Comparison of ENCODE assay signal across 18 cellular contexts in genomic region chr7:34096777-34097176, GRCh38.
DNase-seq lines count a peak whose midpoint lies in the region; ATAC-seq and TF ChIP-seq lines count a peak whose summit lies in the region.
"Had no signal": no experiment of that assay in that cellular context is flagged by ENCODE, and none has a peak within 500 bp of the region (broad histone marks: within the 10 kb centered on the region; RNA-seq: fewer than 3 reads in every experiment).

No MANE protein-coding gene starts in this region.

- peaks cover 8% of the 10 kb centered on the region; the same call in 1 of the 2 replicates for H3K9me1 ChIP-seq in IMR-90 (ENCODE audit: insufficient read depth, low read length)

- 50% methylated on average over 1 of the region's 2 CpGs; no CpG with 5 or more reads in 1 of the 2 experiments for WGBS in IMR-90 (ENCODE audit: extremely low coverage in 2 of 2, insufficient read length in 1 of 2), 2 experiments

- no peak overlapping the region for H3K23ac ChIP-seq in IMR-90 (ENCODE audit: low read depth, low read length)

- TF ChIP-seq CTCF in IMR-90 (conservative IDR thresholded peaks at IDR 0.05; ENCODE audit: low read depth, low read length) (no peak), mesothelial cell of epicardium (IDR thresholded peaks at IDR 0.05; ENCODE audit: unreplicated experiment) (no peak)

- no peak overlapping the region for H2AK5ac ChIP-seq in IMR-90 (ENCODE audit: low read depth, low read length)

- H3K9me3 ChIP-seq in IMR-90 (ENCODE audit: control insufficient read depth, insufficient read depth, low read length) (no peaks in the 10 kb centered on the region), adipocyte (ENCODE audit: control insufficient read depth, low read length) (no peaks in the 10 kb centered on the region), subcutaneous abdominal adipose tissue (ENCODE audit: control insufficient read depth in 5 of 5, low read length in 5 of 5) (peaks cover 0 to 2% (median 0%) of the 10 kb centered on the region in 5 donors), MG63 (no peaks in the 10 kb centered on the region)
- H3K9me3 ChIP-seq: BE2C had no signal

- CTCF ChIA-PET in IMR-90 (lab: Yijun Ruan, JAX): interaction anchor here (0.9 to 1.1 kb wide), 2 partner anchors 9 to 114 kb away, joined by 3 read pairs; no protein-coding TSS in a partner anchor

- no peak overlapping the region for H3K14ac ChIP-seq in IMR-90 (replicated peaks; ENCODE audit: low read depth, low read length)

- H3K27me3 Mint-ChIP-seq in mesothelial cell of epicardium (ENCODE audit: low read depth): no peaks in the 10 kb centered on the region
- H3K27me3 Mint-ChIP-seq: CD4-positive, alpha-beta memory T cell had no signal

- 0 out of 3 replicates have a peak overlapping the region, but pooled peaks have one; percentile 46 for H2BK15ac ChIP-seq in IMR-90 (ENCODE audit: low read depth, low read length)

- H3K4me1 Mint-ChIP-seq in mesothelial cell of epicardium: peaks cover 18% of the 10 kb centered on the region
- H3K4me1 Mint-ChIP-seq: CD4-positive, alpha-beta memory T cell had no signal

- H3K27me3 ChIP-seq in IMR-90 (ENCODE audit: control insufficient read depth, insufficient read depth, low read length): no peaks in the 10 kb centered on the region
- no peaks in the 10 kb centered on the region for H3K27me3 ChIP-seq in adipocyte (replicated peaks; ENCODE audit: control insufficient read depth, insufficient read depth, low read length)
- no peaks in the 10 kb centered on the region for H3K27me3 ChIP-seq in subcutaneous abdominal adipose tissue (ENCODE audit: control insufficient read depth in 5 of 5, insufficient read depth in 4 of 5, low read length in 5 of 5)
- no peaks in the 10 kb centered on the region for H3K27me3 ChIP-seq in MG63
- H3K27me3 ChIP-seq: BE2C had no signal

- no peak overlapping the region for H2AFZ ChIP-seq in IMR-90 (replicated peaks; ENCODE audit: low read length, poor library complexity)

- H3K4me1 ChIP-seq in IMR-90 (ENCODE audit: control insufficient read depth, insufficient read depth, low read length) (peaks cover 8% of the 10 kb centered on the region), adipocyte (ENCODE audit: control insufficient read depth, insufficient read depth, low read length) (peaks cover 24% of the 10 kb centered on the region), subcutaneous abdominal adipose tissue (ENCODE audit: control insufficient read depth in 5 of 5, insufficient read depth in 5 of 5, low read length in 5 of 5) (peaks cover 0 to 22% (median 20%) of the 10 kb centered on the region in 5 donors)
- H3K4me1 ChIP-seq: BE2C had no signal

- ATAC-seq in IMR-90 (ENCODE audit: low read depth) (0 out of 2 replicates have a peak, but pooled peaks have one; percentile 13), esophagus mucosa (no peak), HG03280 (IDR thresholded peaks at IDR 0.05; ENCODE audit: unreplicated experiment) (no peak)
- ATAC-seq: HCT116 had no signal

- DNase-seq in IMR-90 (no peak), adipocyte (ENCODE audit: low read depth) (peak; percentile 24), mesothelial cell of epicardium (ENCODE audit: low spot score in 2 of 2, unreplicated experiment in 2 of 2) (no peak), MG63 (no peak)
- DNase-seq: BE2C; CD4-positive, alpha-beta memory T cell; DMS79 treated with DMSO at 0.1 percent for 48 hours; GDM1; MM.1S; NCI-H1105; NCI-H1930; NCI-H510A treated with DMSO at 0.1 percent for 48 hours; SHP77 treated with DMSO at 0.1 percent for 48 hours had no signal

- in situ Hi-C loops in IMR-90 (cut with MboI; ENCODE audit: low sequenced_read_pairs): no loop called here

- H3K27ac ChIP-seq in IMR-90 (ENCODE audit: insufficient read depth, low read length) (peak overlapping the region; percentile 18; the same call in 1 of the 2 replicates), subcutaneous abdominal adipose tissue (ENCODE audit: low read depth, low read length) (peak overlapping the region; percentile 69)
- H3K27ac ChIP-seq: KMS-11 had no signal

- no peak overlapping the region for H3K56ac ChIP-seq in IMR-90 (ENCODE audit: extremely low read depth, insufficient read depth, low read length)

- no peaks in the 10 kb centered on the region for H3K9me3 Mint-ChIP-seq in mesothelial cell of epicardium

- no peak for TF ChIP-seq POLR2A in IMR-90 (IDR thresholded peaks at IDR 0.05; ENCODE audit: low read depth, low read length)

- H3K4ac ChIP-seq in IMR-90 (ENCODE audit: low read depth, low read length): no peak overlapping the region; the same call in 1 of the 2 replicates

- no TSS peak for BruUV-seq in IMR-90 (replicated peaks; lab: Mats Ljungman, UMichigan)

- TF ChIP-seq RAD21 in IMR-90 (IDR thresholded peaks at IDR 0.05; ENCODE audit: low read length): no peak

- 0 out of 2 replicates have a peak overlapping the region, but pooled peaks have one; percentile 6 for H4K91ac ChIP-seq in IMR-90 (ENCODE audit: insufficient read depth, low read depth, low read length)

- H3K4me3 ChIP-seq in IMR-90 (ENCODE audit: insufficient read depth, low read depth, low read length) (no peak overlapping the region), adipocyte (ENCODE audit: low read length) (no peak overlapping the region), subcutaneous abdominal adipose tissue (ENCODE audit: low read depth in 1 of 5, low read length in 5 of 5) (no peak overlapping the region), MG63 (no peak overlapping the region)

- H4K5ac ChIP-seq in IMR-90 (ENCODE audit: low read depth, low read length): peak overlapping the region; percentile 59

- H2BK20ac ChIP-seq in IMR-90 (ENCODE audit: low read depth, low read length): 0 out of 2 replicates have a peak overlapping the region, but pooled peaks have one; percentile 40

- H3K4me3 Mint-ChIP-seq in mesothelial cell of epicardium: no peak overlapping the region
- H3K4me3 Mint-ChIP-seq: CD4-positive, alpha-beta memory T cell had no signal

- H3K36me3 ChIP-seq in IMR-90 (ENCODE audit: control insufficient read depth, insufficient read depth, low read length) (no peaks in the 10 kb centered on the region), adipocyte (ENCODE audit: control insufficient read depth, insufficient read depth, low read length, severe bottlenecking) (peaks cover 5% of the 10 kb centered on the region), subcutaneous abdominal adipose tissue (ENCODE audit: control insufficient read depth in 5 of 5, insufficient read depth in 5 of 5, low read length in 5 of 5) (no peaks in the 10 kb centered on the region), MG63 (peaks cover 99% of the 10 kb centered on the region)
- H3K36me3 ChIP-seq: BE2C had no signal

- peak overlapping the region; percentile 48 for H3K27ac Mint-ChIP-seq in mesothelial cell of epicardium
- H3K27ac Mint-ChIP-seq: CD4-positive, alpha-beta memory T cell had no signal

- H2BK120ac ChIP-seq in IMR-90 (ENCODE audit: low read depth, low read length): peak overlapping the region; percentile 30; the same call in 1 of the 2 replicates

- H3K36me3 Mint-ChIP-seq in mesothelial cell of epicardium: no peaks in the 10 kb centered on the region
- H3K36me3 Mint-ChIP-seq: CD4-positive, alpha-beta memory T cell had no signal

- peak overlapping the region; percentile 79 for H2BK5ac ChIP-seq in IMR-90 (ENCODE audit: low read depth, low read length, poor library complexity, severe bottlenecking)

- 0 out of 4 replicates have a peak overlapping the region, but pooled peaks of 1 of the 2 experiments have one; percentile 11 for H4K8ac ChIP-seq in IMR-90 (ENCODE audit: low read depth in 2 of 2, low read length in 2 of 2)

- dilution Hi-C loops in IMR-90 (cut with HindIII; ENCODE audit: low sequenced_read_pairs, unreplicated experiment): no loop called here

- no peak overlapping the region for H2AK9ac ChIP-seq in IMR-90 (replicated peaks; ENCODE audit: low read depth, low read length, poor library complexity)

- 0 out of 4 replicates have a peak, but pooled peaks cover 4% of the 10 kb centered on the region in 2 experiments for H3K79me1 ChIP-seq in IMR-90 (ENCODE audit: low read depth in 1 of 2, low read length in 2 of 2)

- POLR2A ChIA-PET in IMR-90 (lab: Charles Lee; ENCODE audit: unreplicated experiment): no interaction called here

- H3K4me2 ChIP-seq in IMR-90 (ENCODE audit: low read depth, low read length): peak overlapping the region; percentile 3; the same call in 1 of the 2 replicates
- H3K4me2 ChIP-seq: KMS-11 had no signal

- no peaks in the 10 kb centered on the region for H4K20me1 ChIP-seq in IMR-90 (ENCODE audit: insufficient read depth, low read length)

- H3K18ac ChIP-seq in IMR-90 (ENCODE audit: low read depth, low read length): peak overlapping the region; percentile 84

- H3K9ac ChIP-seq in IMR-90 (ENCODE audit: low read depth, low read length) (no peak overlapping the region), adipocyte (ENCODE audit: low read length) (peak overlapping the region; percentile 54), subcutaneous abdominal adipose tissue (ENCODE audit: low read length in 5 of 5) (no peak overlapping the region)
- H3K9ac ChIP-seq: KMS-11 had no signal

- intact Hi-C loops in IMR-90 (cut with micrococcal nuclease): loop anchor here (5.0 to 10.0 kb wide), 2 partner anchors 36 to 938 kb away; partner anchors contain the start of gene DPY19L1

TF ChIP-seq in IMR-90, 13 proteins besides CTCF, POLR2A, EP300 and RAD21:
- TF ChIP-seq CEBPB (IDR thresholded peaks at IDR 0.05; ENCODE audit: low read depth, low read length) (no peak), RFX5 (IDR thresholded peaks at IDR 0.05; ENCODE audit: low read depth, low read length) (no peak), MXI1 (IDR thresholded peaks at IDR 0.05; ENCODE audit: borderline replicate concordance, low read depth, low read length) (no peak), MAFK (IDR thresholded peaks at IDR 0.05; ENCODE audit: low read depth, low read length) (no peak), CHD1 (IDR thresholded peaks at IDR 0.05; ENCODE audit: low read depth, low read length) (no peak), FOS (IDR thresholded peaks at IDR 0.05; ENCODE audit: low read depth, low read length) (no peak), MAZ (IDR thresholded peaks at IDR 0.05; ENCODE audit: borderline replicate concordance, low read depth, low read length) (no peak), SMC3 (IDR thresholded peaks at IDR 0.05; ENCODE audit: low read depth, low read length) (no peak)
- TF ChIP-seq, protein P1, sequence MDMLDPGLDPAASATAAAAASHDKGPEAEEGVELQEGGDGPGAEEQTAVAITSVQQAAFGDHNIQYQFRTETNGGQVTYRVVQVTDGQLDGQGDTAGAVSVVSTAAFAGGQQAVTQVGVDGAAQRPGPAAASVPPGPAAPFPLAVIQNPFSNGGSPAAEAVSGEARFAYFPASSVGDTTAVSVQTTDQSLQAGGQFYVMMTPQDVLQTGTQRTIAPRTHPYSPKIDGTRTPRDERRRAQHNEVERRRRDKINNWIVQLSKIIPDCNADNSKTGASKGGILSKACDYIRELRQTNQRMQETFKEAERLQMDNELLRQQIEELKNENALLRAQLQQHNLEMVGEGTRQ (IDR thresholded peaks at IDR 0.05; ENCODE audit: low read depth, low read length): no peak
